26 cellular contexts compared by ENCODE assay signal in the genomic region with DNA sequence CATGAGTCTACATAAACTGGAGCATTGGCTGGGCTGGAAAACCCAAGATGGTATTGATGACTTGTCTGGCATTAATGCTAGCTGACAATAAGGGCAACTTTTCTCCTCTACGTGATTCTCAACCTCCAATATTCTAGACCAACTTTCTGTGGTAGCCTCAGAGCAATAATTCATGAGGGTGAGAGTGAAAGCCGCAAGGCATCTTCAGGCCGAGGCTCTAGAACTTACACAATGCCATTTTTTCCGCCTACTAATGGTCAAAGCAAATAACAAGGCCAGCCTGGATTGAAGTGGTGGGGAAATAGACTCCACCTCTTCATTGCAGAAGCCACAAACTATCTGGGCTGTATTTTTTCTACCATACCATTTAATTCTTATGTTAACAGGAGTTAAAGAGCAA.
"Had no signal": no experiment of that assay in that cellular context is flagged by ENCODE, and none has a peak within 500 bp of the region (broad histone marks: within the 10 kb centered on the region; RNA-seq: fewer than 3 reads in every experiment).

No MANE protein-coding gene starts in this region.

- H3K9me3 ChIP-seq: MG63, SK-N-SH had no signal

- H3K36me3 ChIP-seq: MG63 had no signal

- H3K9ac ChIP-seq: SK-N-SH had no signal

- H3K27me3 ChIP-seq: MG63 had no signal

- H3K4me3 ChIP-seq: MG63 had no signal

- ATAC-seq: HepG2, Panc1, PC-3, T-cell had no signal

- H3K4me2 ChIP-seq: SK-N-SH had no signal

- DNase-seq: IMR-90; Karpas-422; KG1; MG63; NCI-H1092; NCI-H1105 treated with DMSO at 0.1 percent for 48 hours; NCI-H1417 treated with DMSO at 0.1 percent for 48 hours; NCI-H187; NCI-H2029; NCI-H2081 treated with DMSO at 0.1 percent for 48 hours; NCI-H2171; NCI-H226; NCI-H446; NCI-H510A; NCI-H524 treated with DMSO at 0.1 percent for 48 hours; NCI-H69; NCI-H774; NK-92 treated with Interleukin-12 subunit alpha and Interleukin-12 subunit beta, amount 100 ng/mL, for 24 hours; PC-3; SHP77; SK-N-SH; SW 1271; T-cell had no signal

- FAIRE-seq: HepG2 had no signal

- H3K27ac ChIP-seq: RWPE1 had no signal
